ENCODE assay signal across 15 cellular contexts in the genomic region with DNA sequence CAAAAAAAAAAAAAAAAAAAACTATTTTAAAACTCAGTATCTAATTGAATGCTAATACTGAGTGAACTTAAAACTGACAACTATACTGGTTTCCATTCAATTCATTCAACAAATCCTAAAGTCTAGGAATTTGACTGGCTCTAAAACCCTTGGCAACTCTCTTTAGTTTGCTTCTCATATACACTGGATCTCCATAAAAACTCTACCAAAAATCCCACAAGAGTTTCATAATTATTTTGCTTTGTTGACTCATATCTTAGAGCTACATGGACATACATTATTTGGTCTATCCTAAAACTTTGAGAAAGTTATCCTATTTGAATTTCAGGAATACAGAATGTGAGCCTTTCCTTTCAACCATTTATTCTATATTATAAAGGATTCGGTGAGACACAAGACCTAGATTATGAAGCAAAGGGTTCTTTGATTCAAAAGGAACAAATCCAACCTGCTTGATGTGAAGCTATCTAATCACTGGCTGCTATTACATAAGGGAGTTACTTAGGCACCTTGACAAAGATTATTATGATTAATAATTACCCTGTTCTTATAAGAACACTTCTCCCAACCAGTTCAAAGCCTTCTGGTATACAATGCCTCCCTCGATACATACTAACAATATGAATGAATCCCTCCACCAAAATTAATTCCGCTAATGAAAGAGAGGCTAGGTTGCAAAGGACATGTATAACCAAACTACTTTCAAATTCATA. TPM values are rescaled to one million over a fixed set of nuclear protein-coding genes. Genes with fewer than 3 reads are reported as not detected.
A peak's percentile ranks its signal among the peaks of the same experiment; 100 is the strongest.
DNase-seq lines count a peak whose midpoint lies in the region; ATAC-seq and TF ChIP-seq lines count a peak whose summit lies in the region.
"Had no signal": no experiment of that assay in that cellular context is flagged by ENCODE, and none has a peak within 500 bp of the region (broad histone marks: within the 10 kb centered on the region; RNA-seq: fewer than 3 reads in every experiment).

No MANE protein-coding gene starts in this region.

- peak overlapping the region in 1 of 2 donors; percentile 33 for H3K27ac Mint-ChIP-seq in activated naive CD4-positive, alpha-beta T cell treated with anti-CD3 and anti-CD28 coated beads, Interleukin-2, amount 50 U/mL, for 72 hours
- peak overlapping the region in 9 of 10 donors; percentile 1 to 75 (median 65) for H3K27ac Mint-ChIP-seq in naive thymus-derived CD8-positive, alpha-beta T cell
- H3K27ac Mint-ChIP-seq: activated T-helper 2 cell treated with anti-CD3 and anti-CD28 coated beads, Interferon-gamma antibody, Interleukin-2, Interleukin-4, amounts not matched to agents 10 μg/mL and 5 μg/mL and 100 μg/mL, durations not matched to agents 14 hours and 24 hours and 36 hours; HFFc6 had no signal

- no peaks in the 10 kb centered on the region for H3K9me3 Mint-ChIP-seq in activated naive CD4-positive, alpha-beta T cell treated with anti-CD3 and anti-CD28 coated beads, Interleukin-2, amount 50 U/mL, for 72 hours
- H3K9me3 Mint-ChIP-seq in naive thymus-derived CD8-positive, alpha-beta T cell, result no peaks in the 10 kb centered on the region
- H3K9me3 Mint-ChIP-seq: activated T-helper 2 cell treated with anti-CD3 and anti-CD28 coated beads, Interferon-gamma antibody, Interleukin-2, Interleukin-4, amounts not matched to agents 10 μg/mL and 5 μg/mL and 100 μg/mL, durations not matched to agents 14 hours and 24 hours and 36 hours; HFFc6 had no signal

- H3K4me1 Mint-ChIP-seq in naive thymus-derived CD8-positive, alpha-beta T cell, result peaks cover 33 to 98% (median 84%) of the 10 kb centered on the region in 4 donors

- peaks cover 8 to 37% of the 10 kb centered on the region in 2 donors for H3K36me3 Mint-ChIP-seq in activated naive CD4-positive, alpha-beta T cell treated with anti-CD3 and anti-CD28 coated beads, Interleukin-2, amount 50 U/mL, for 72 hours
- H3K36me3 Mint-ChIP-seq in naive thymus-derived CD8-positive, alpha-beta T cell, result peaks cover 0 to 49% (median 11%) of the 10 kb centered on the region in 3 donors

- no peak overlapping the region for H3K4me3 ChIP-seq in ascending aorta
- H3K4me3 ChIP-seq in thoracic aorta, result no peak overlapping the region
- H3K4me3 ChIP-seq in Peyer's patch, result no peak overlapping the region
- H3K4me3 ChIP-seq: gastroesophageal sphincter, right atrium auricular region had no signal

- TF ChIP-seq POLR2A in Peyer's patch (IDR thresholded peaks at IDR 0.05), result no peak

- no peaks in the 10 kb centered on the region for H3K27me3 Mint-ChIP-seq in naive thymus-derived CD8-positive, alpha-beta T cell

- DNase-seq in activated naive CD4-positive, alpha-beta T cell treated with anti-CD3 and anti-CD28 coated beads, Interleukin-2, amount 50 U/mL, for 72 hours (ENCODE audit: low spot score in 2 of 2), result no peak
- no peak for DNase-seq in activated naive CD4-positive, alpha-beta T cell treated with Interleukin-2 at 50 U/mL for 16 hours
- DNase-seq in ascending aorta (ENCODE audit: low spot score in 2 of 2), result no peak
- no peak for DNase-seq in naive thymus-derived CD8-positive, alpha-beta T cell
- no peak for DNase-seq in thoracic aorta (ENCODE audit: low spot score)
- DNase-seq in omental fat pad (ENCODE audit: low spot score), result no peak
- no peak for DNase-seq in NCI-H1105 (lab: John Stamatoyannopoulos, UW)
- DNase-seq in Peyer's patch, result no peak
- DNase-seq: activated CD4-positive, alpha-beta T cell treated with anti-CD3 and anti-CD28 coated beads, Interleukin-2, amount 50 U/mL, for 48 hours; HFFc6; Kasumi-1; NCI-H146 had no signal

- TF ChIP-seq CTCF in ascending aorta (IDR thresholded peaks at IDR 0.05) (no peak), thoracic aorta (IDR thresholded peaks at IDR 0.05) (no peak), omental fat pad (IDR thresholded peaks at IDR 0.05) (no peak), Peyer's patch (IDR thresholded peaks at IDR 0.05) (no peak)

- peak overlapping the region in 5 of 10 donors; percentile 22 to 49 (median 33) for H3K4me3 Mint-ChIP-seq in naive thymus-derived CD8-positive, alpha-beta T cell
- H3K4me3 Mint-ChIP-seq: HFFc6 had no signal

- no peaks in the 10 kb centered on the region for H3K27me3 ChIP-seq in ascending aorta
- no peaks in the 10 kb centered on the region for H3K27me3 ChIP-seq in thoracic aorta (replicated peaks; ENCODE audit: insufficient read depth)
- no peaks in the 10 kb centered on the region for H3K27me3 ChIP-seq in Peyer's patch
- H3K27me3 ChIP-seq: gastroesophageal sphincter, right atrium auricular region had no signal

- H3K4me1 ChIP-seq in ascending aorta (peaks cover 28 to 70% of the 10 kb centered on the region in 2 donors), thoracic aorta (ENCODE audit: control insufficient read depth in 1 of 2, low read depth in 2 of 2) (peaks cover 67 to 100% of the 10 kb centered on the region in 2 donors), Peyer's patch (peaks cover 0 to 78% (median 5%) of the 10 kb centered on the region in 4 donors)

- H3K9me3 ChIP-seq in ascending aorta, result no peaks in the 10 kb centered on the region
- no peaks in the 10 kb centered on the region for H3K9me3 ChIP-seq in thoracic aorta
- no peaks in the 10 kb centered on the region for H3K9me3 ChIP-seq in Peyer's patch
- H3K9me3 ChIP-seq: gastroesophageal sphincter, right atrium auricular region had no signal

- H3K36me3 ChIP-seq in ascending aorta (no peaks in the 10 kb centered on the region), thoracic aorta (no peaks in the 10 kb centered on the region), Peyer's patch (peaks cover 0 to 7% (median 0%) of the 10 kb centered on the region in 3 donors)
- H3K36me3 ChIP-seq: gastroesophageal sphincter, right atrium auricular region had no signal

- POLR2A ChIA-PET in naive thymus-derived CD8-positive, alpha-beta T cell (lab: Charles Lee), result interaction anchor here (0.7 to 1.1 kb wide), 3 partner anchors 9 to 45 kb away, joined by 3 to 5 read pairs (median 4); no protein-coding TSS in a partner anchor

- intact Hi-C loops in ascending aorta (cut with DNase I), result no loop called here

- peak; percentile 48 to 61 for ATAC-seq in activated naive CD4-positive, alpha-beta T cell treated with anti-CD3 and anti-CD28 coated beads, Interleukin-2, amount 50 U/mL, for 72 hours
- ATAC-seq in naive thymus-derived CD8-positive, alpha-beta T cell, result no peak
- ATAC-seq in thoracic aorta (ENCODE audit: insufficient number of reproducible peaks, low FRiP score, low read depth) (no peak), omental fat pad (ENCODE audit: low FRiP score) (no peak)
- ATAC-seq: gastroesophageal sphincter had no signal

- peak overlapping the region; percentile 37 to 44 for H3K27ac ChIP-seq in ascending aorta
- peak overlapping the region; percentile 1 to 4 for H3K27ac ChIP-seq in thoracic aorta
- H3K27ac ChIP-seq in Peyer's patch, result peak overlapping the region in 1 of 4 donors; percentile 17
- H3K27ac ChIP-seq: gastroesophageal sphincter, right atrium auricular region had no signal

RNA-seq across cellular contexts. Expression of a gene that starts 15.8 kb away (rescaled TPM):
- total RNA-seq in activated naive CD4-positive, alpha-beta T cell treated with anti-CD3 and anti-CD28 coated beads, Interleukin-2, amount 50 U/mL, for 72 hours, result 100 to 1,000 TPM; 105 to 122 TPM
- total RNA-seq in ascending aorta (43.0 TPM), thoracic aorta (100 to 1,000 TPM; 139 to 140 TPM), omental fat pad (100 to 1,000 TPM in 2 of 4 donors, 10 to 100 TPM in 2; 75.3 to 124 (median 101) TPM), Peyer's patch (100 to 1,000 TPM in 3 of 4 donors, 10 to 100 TPM in 1; 88.6 to 170 (median 130) TPM)
- total RNA-seq in naive thymus-derived CD8-positive, alpha-beta T cell, result 100 to 1,000 TPM; 186 to 188 TPM
- 100 to 1,000 TPM; 119 to 193 (median 140) TPM for polyA plus RNA-seq in naive thymus-derived CD8-positive, alpha-beta T cell

Comparison
In these comparisons a context has a peak if more than half of its experiments do, and no peak if none do; other contexts are left out.
1. ATAC-seq: peak in activated naive CD4-positive, alpha-beta T cell treated with anti-CD3 and anti-CD28 coated beads, Interleukin-2, amount 50 U/mL, for 72 hours (2 of 2); none in naive thymus-derived CD8-positive, alpha-beta T cell (0 of 2), thoracic aorta (single experiment) and omental fat pad (single experiment).